Comparison of ENCODE assay signal across 10 cellular contexts in genomic region chr3:132723551-132723950, GRCh38. TPM values are rescaled to one million over a fixed set of nuclear protein-coding genes. Genes with fewer than 3 reads are reported as not detected.
DNase-seq lines count a peak whose midpoint lies in the region; ATAC-seq and TF ChIP-seq lines count a peak whose summit lies in the region.
"Had no signal": no experiment of that assay in that cellular context is flagged by ENCODE, and none has a peak within 500 bp of the region (broad histone marks: within the 10 kb centered on the region; RNA-seq: fewer than 3 reads in every experiment).

No MANE protein-coding gene starts in this region.

- H3K9me3 ChIP-seq in right atrium auricular region: no peaks in the 10 kb centered on the region
- H3K9me3 ChIP-seq in muscle layer of colon (ENCODE audit: low read length): no peaks in the 10 kb centered on the region
- no peaks in the 10 kb centered on the region for H3K9me3 ChIP-seq in vagina

- ATAC-seq in left cardiac atrium (no peak), GM18498 (IDR thresholded peaks at IDR 0.05; ENCODE audit: unreplicated experiment) (no peak)

- peaks cover 0 to 30% of the 10 kb centered on the region in 2 donors for H3K4me1 ChIP-seq in right atrium auricular region
- H3K4me1 ChIP-seq in muscle layer of colon (ENCODE audit: insufficient read depth, low read length): peaks cover 22% of the 10 kb centered on the region
- peaks cover 31% of the 10 kb centered on the region for H3K4me1 ChIP-seq in vagina

- no peak for TF ChIP-seq POLR2A in vagina (IDR thresholded peaks at IDR 0.05)

- H3K27ac ChIP-seq in right atrium auricular region: peak overlapping the region; percentile 79 to 86
- H3K27ac ChIP-seq in brain microvascular endothelial cell: peak overlapping the region; percentile 70
- H3K27ac ChIP-seq in muscle layer of colon (ENCODE audit: low read depth, low read length): no peak overlapping the region
- peak overlapping the region; percentile 78 for H3K27ac ChIP-seq in vagina

- H3K36me3 ChIP-seq in right atrium auricular region (no peaks in the 10 kb centered on the region), brain microvascular endothelial cell (replicated peaks) (no peaks in the 10 kb centered on the region), muscle layer of colon (ENCODE audit: insufficient read depth, low read length) (peaks cover 3% of the 10 kb centered on the region), vagina (no peaks in the 10 kb centered on the region)

- intact Hi-C loops in left cardiac atrium (cut with DNase I) (loop anchor here in 1 of 2 donors (5.0 kb wide), 1 partner anchor 849 kb away; the partner anchor contains the start of gene CDV3), vagina (cut with DNase I) (loop anchor here (5.0 kb wide), 1 partner anchor 849 kb away; the partner anchor contains the start of gene CDV3)

- TF ChIP-seq CTCF in right atrium auricular region (IDR thresholded peaks at IDR 0.05): no peak
- TF ChIP-seq CTCF in brain microvascular endothelial cell (IDR thresholded peaks at IDR 0.05; ENCODE audit: low read depth, low read length, missing control alignments): no peak
- TF ChIP-seq CTCF in vagina (IDR thresholded peaks at IDR 0.05): no peak
- TF ChIP-seq CTCF in GM13977 (IDR thresholded peaks at IDR 0.05; ENCODE audit: extremely low read depth, insufficient read depth, missing control alignments): no peak

- H3K27me3 ChIP-seq in right atrium auricular region (no peaks in the 10 kb centered on the region), brain microvascular endothelial cell (replicated peaks) (no peaks in the 10 kb centered on the region), muscle layer of colon (ENCODE audit: control insufficient read depth in 1 of 2, insufficient read depth in 2 of 2, low read length in 2 of 2) (no peaks in the 10 kb centered on the region), vagina (no peaks in the 10 kb centered on the region)

- in situ Hi-C loops in brain microvascular endothelial cell (cut with HindIII; ENCODE audit: low pct_ligation_motif_present, low sequenced_read_pairs): no loop called here
- in situ Hi-C loops in GM13977 (cut with MboI; ENCODE audit: low pct_unique_long_range_greater_than_20kb, low sequenced_read_pairs, unreplicated experiment): no loop called here

- peak overlapping the region in 1 of 2 donors; percentile 69 for H3K4me3 ChIP-seq in right atrium auricular region
- no peak overlapping the region for H3K4me3 ChIP-seq in brain microvascular endothelial cell (ENCODE audit: low read depth, low read length)
- peak overlapping the region in 1 of 2 donors; percentile 85 for H3K4me3 ChIP-seq in muscle layer of colon (ENCODE audit: low read depth in 1 of 2, low read length in 2 of 2)
- peak overlapping the region in 1 of 2 donors; percentile 51 for H3K4me3 ChIP-seq in vagina

- no peak for DNase-seq in right atrium auricular region (ENCODE audit: low spot score)
- no peak for DNase-seq in left cardiac atrium
- no peak for DNase-seq in brain microvascular endothelial cell
- DNase-seq in vagina (ENCODE audit: extremely low spot score in 2 of 2): no peak
- no peak for DNase-seq in GM13977 (ENCODE audit: low spot score)
- DNase-seq in DMS153 treated with DMSO at 0.1 percent for 48 hours (lab: John Stamatoyannopoulos, UW; ENCODE audit: unreplicated experiment): no peak
- DNase-seq: activated CD4-positive, CD25-positive, alpha-beta regulatory T cell; stimulated activated CD4-positive, alpha-beta T cell treated with anti-CD3 and anti-CD28 coated beads, Interleukin-4, amount 100 ng/mL, for 4 hours had no signal

- peak overlapping the region; percentile 3 for H3K9ac ChIP-seq in muscle layer of colon (ENCODE audit: low read length)

RNA-seq across cellular contexts. Expression of gene NPHP3, which starts 1.3 kb away (rescaled TPM):
- total RNA-seq in right atrium auricular region (10 to 100 TPM; 12.2 to 15.3 TPM), left cardiac atrium (10 to 100 TPM in 1 of 2 donors, 1 to 10 TPM in 1; 8.9 to 11.6 TPM), vagina (49.1 TPM)
